Comparison of ENCODE assay signal across 1 cellular context in the genomic region with DNA sequence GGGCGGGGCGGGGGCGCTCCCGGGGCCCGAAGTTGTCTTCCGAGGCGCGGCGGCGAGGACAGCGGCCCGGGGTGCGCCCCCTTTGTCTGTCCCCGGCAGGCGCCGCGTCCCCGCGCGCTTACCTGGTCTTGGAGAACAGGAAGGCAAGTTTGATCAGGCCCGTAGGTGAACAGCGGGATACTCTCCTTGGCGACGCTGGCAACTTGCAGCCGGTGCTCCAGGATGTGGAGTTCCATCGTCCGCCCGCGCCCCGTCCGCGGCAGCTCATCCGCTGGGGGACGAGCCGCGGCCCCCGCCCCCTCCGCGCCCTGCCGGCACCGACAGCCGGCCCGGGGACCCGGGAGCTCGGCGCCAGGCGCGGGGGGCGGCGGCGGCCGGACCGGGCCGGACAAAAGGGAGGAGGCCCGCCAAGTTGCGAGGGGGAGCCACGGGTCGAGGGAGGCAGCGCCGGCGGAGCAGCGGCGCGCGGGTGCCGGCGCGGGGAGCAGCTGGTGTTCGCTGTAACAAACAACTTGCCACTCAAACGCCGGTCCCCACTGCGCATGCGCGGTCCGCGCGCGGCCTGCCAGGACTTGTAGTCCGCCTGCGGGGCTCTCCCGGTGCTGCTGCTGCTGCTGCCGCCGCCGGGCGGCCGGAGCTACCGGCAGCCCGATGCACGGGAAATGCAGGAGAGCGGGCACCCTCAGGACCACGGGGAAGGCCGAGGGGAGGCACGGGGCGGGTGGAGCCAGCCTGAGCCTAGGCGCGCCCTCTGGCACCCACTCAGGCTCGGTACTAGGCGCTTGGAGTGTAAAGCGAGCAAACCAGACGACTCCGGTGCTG.
TF ChIP-seq lines count a peak whose summit lies in the region.

No MANE protein-coding gene starts in this region.

TF ChIP-seq in SK-N-SH, 30 proteins besides CTCF, POLR2A, EP300 and RAD21 (continued from another document):
- TF ChIP-seq, protein P1, sequence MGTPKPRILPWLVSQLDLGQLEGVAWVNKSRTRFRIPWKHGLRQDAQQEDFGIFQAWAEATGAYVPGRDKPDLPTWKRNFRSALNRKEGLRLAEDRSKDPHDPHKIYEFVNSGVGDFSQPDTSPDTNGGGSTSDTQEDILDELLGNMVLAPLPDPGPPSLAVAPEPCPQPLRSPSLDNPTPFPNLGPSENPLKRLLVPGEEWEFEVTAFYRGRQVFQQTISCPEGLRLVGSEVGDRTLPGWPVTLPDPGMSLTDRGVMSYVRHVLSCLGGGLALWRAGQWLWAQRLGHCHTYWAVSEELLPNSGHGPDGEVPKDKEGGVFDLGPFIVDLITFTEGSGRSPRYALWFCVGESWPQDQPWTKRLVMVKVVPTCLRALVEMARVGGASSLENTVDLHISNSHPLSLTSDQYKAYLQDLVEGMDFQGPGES (IDR thresholded peaks at IDR 0.05; ENCODE audit: low read depth, low read length) = no peak
- peak; percentile 70; the same call in 1 of the 2 replicates for TF ChIP-seq SIN3A (IDR thresholded peaks at IDR 0.05; ENCODE audit: borderline replicate concordance, low read depth, low read length)
- TF ChIP-seq FOSL2 (IDR thresholded peaks at IDR 0.05; ENCODE audit: borderline replicate concordance, low read depth) = no peak
- TF ChIP-seq MXI1 (IDR thresholded peaks at IDR 0.05; ENCODE audit: low read depth, low read length) = 0 out of 2 replicates have a peak, but pooled peaks have one; percentile 15
- TF ChIP-seq FOXJ3 (CRISPR knock-in tag; IDR thresholded peaks at IDR 0.05) = no peak
- no peak for TF ChIP-seq GABPA (IDR thresholded peaks at IDR 0.05; ENCODE audit: low read depth)
- TF ChIP-seq, protein P2, sequence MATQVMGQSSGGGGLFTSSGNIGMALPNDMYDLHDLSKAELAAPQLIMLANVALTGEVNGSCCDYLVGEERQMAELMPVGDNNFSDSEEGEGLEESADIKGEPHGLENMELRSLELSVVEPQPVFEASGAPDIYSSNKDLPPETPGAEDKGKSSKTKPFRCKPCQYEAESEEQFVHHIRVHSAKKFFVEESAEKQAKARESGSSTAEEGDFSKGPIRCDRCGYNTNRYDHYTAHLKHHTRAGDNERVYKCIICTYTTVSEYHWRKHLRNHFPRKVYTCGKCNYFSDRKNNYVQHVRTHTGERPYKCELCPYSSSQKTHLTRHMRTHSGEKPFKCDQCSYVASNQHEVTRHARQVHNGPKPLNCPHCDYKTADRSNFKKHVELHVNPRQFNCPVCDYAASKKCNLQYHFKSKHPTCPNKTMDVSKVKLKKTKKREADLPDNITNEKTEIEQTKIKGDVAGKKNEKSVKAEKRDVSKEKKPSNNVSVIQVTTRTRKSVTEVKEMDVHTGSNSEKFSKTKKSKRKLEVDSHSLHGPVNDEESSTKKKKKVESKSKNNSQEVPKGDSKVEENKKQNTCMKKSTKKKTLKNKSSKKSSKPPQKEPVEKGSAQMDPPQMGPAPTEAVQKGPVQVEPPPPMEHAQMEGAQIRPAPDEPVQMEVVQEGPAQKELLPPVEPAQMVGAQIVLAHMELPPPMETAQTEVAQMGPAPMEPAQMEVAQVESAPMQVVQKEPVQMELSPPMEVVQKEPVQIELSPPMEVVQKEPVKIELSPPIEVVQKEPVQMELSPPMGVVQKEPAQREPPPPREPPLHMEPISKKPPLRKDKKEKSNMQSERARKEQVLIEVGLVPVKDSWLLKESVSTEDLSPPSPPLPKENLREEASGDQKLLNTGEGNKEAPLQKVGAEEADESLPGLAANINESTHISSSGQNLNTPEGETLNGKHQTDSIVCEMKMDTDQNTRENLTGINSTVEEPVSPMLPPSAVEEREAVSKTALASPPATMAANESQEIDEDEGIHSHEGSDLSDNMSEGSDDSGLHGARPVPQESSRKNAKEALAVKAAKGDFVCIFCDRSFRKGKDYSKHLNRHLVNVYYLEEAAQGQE (IDR thresholded peaks at IDR 0.05; ENCODE audit: low read depth, low read length) = no peak
- TF ChIP-seq, protein P3, sequence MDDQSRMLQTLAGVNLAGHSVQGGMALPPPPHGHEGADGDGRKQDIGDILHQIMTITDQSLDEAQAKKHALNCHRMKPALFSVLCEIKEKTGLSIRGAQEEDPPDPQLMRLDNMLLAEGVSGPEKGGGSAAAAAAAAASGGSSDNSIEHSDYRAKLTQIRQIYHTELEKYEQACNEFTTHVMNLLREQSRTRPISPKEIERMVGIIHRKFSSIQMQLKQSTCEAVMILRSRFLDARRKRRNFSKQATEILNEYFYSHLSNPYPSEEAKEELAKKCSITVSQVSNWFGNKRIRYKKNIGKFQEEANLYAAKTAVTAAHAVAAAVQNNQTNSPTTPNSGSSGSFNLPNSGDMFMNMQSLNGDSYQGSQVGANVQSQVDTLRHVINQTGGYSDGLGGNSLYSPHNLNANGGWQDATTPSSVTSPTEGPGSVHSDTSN (IDR thresholded peaks at IDR 0.05) = peak; percentile 88
- TF ChIP-seq YY1 (IDR thresholded peaks at IDR 0.05; ENCODE audit: low read depth) = no peak
- peak; percentile 79 for TF ChIP-seq NRF1 (IDR thresholded peaks at IDR 0.05; ENCODE audit: low read depth, low read length)
- TF ChIP-seq, protein P4, sequence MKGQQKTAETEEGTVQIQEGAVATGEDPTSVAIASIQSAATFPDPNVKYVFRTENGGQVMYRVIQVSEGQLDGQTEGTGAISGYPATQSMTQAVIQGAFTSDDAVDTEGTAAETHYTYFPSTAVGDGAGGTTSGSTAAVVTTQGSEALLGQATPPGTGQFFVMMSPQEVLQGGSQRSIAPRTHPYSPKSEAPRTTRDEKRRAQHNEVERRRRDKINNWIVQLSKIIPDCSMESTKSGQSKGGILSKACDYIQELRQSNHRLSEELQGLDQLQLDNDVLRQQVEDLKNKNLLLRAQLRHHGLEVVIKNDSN (IDR thresholded peaks at IDR 0.05; ENCODE audit: borderline replicate concordance, low read depth) = no peak
- no peak for TF ChIP-seq RFX5 (IDR thresholded peaks at IDR 0.05; ENCODE audit: low read length)
- TF ChIP-seq, protein P5, sequence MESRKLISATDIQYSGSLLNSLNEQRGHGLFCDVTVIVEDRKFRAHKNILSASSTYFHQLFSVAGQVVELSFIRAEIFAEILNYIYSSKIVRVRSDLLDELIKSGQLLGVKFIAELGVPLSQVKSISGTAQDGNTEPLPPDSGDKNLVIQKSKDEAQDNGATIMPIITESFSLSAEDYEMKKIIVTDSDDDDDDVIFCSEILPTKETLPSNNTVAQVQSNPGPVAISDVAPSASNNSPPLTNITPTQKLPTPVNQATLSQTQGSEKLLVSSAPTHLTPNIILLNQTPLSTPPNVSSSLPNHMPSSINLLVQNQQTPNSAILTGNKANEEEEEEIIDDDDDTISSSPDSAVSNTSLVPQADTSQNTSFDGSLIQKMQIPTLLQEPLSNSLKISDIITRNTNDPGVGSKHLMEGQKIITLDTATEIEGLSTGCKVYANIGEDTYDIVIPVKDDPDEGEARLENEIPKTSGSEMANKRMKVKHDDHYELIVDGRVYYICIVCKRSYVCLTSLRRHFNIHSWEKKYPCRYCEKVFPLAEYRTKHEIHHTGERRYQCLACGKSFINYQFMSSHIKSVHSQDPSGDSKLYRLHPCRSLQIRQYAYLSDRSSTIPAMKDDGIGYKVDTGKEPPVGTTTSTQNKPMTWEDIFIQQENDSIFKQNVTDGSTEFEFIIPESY (IDR thresholded peaks at IDR 0.05; ENCODE audit: borderline replicate concordance, low read depth) = no peak
- TF ChIP-seq JUND (IDR thresholded peaks at IDR 0.05) = no peak
- no peak for TF ChIP-seq MEF2A (IDR thresholded peaks at IDR 0.05; ENCODE audit: borderline replicate concordance, low read depth)
- no peak for TF ChIP-seq CHD2 (IDR thresholded peaks at IDR 0.05; ENCODE audit: low read length, partially characterized antibody)
- TF ChIP-seq, protein P6, sequence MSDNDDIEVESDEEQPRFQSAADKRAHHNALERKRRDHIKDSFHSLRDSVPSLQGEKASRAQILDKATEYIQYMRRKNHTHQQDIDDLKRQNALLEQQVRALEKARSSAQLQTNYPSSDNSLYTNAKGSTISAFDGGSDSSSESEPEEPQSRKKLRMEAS (IDR thresholded peaks at IDR 0.05; ENCODE audit: low read depth) = 0 out of 2 replicates have a peak, but pooled peaks have one; percentile 23
- no peak for TF ChIP-seq EZH2phosphoT487 (IDR thresholded peaks at IDR 0.05; ENCODE audit: borderline replicate concordance, low read depth)
- no peak for TF ChIP-seq RXRA (IDR thresholded peaks at IDR 0.05; ENCODE audit: borderline replicate concordance, low read depth)
- no peak for TF ChIP-seq FOXM1 (IDR thresholded peaks at IDR 0.05; ENCODE audit: low read depth)
